In genomic region chr3:127790580-127791183, GRCh38 we compare ENCODE assay signal across 8 cellular contexts. TPM values are rescaled to one million over a fixed set of nuclear protein-coding genes. Genes with fewer than 3 reads are reported as not detected.
DNase-seq lines count a peak whose midpoint lies in the region; ATAC-seq and TF ChIP-seq lines count a peak whose summit lies in the region.

No MANE protein-coding gene starts in this region.

- no peak overlapping the region for H3K4me3 Mint-ChIP-seq in progenitor cell of endocrine pancreas (ENCODE audit: low read depth)

- H3K9me3 Mint-ChIP-seq in progenitor cell of endocrine pancreas (ENCODE audit: low read depth), result no peaks in the 10 kb centered on the region

- ATAC-seq in HG02610 (IDR thresholded peaks at IDR 0.05; ENCODE audit: unreplicated experiment) (peak; percentile 5), HG02970 (IDR thresholded peaks at IDR 0.05; ENCODE audit: low FRiP score, unreplicated experiment) (no peak)

- H3K4me1 Mint-ChIP-seq in progenitor cell of endocrine pancreas (ENCODE audit: low read depth), result peaks cover 7% of the 10 kb centered on the region

- H3K27ac Mint-ChIP-seq in progenitor cell of endocrine pancreas, result peak overlapping the region; percentile 29

- peak overlapping the region; percentile 69 for H3K27ac ChIP-seq in brain microvascular endothelial cell

- H3K4me3 ChIP-seq in brain microvascular endothelial cell (ENCODE audit: low read depth, low read length), result no peak overlapping the region

- no peak for TF ChIP-seq CTCF in brain microvascular endothelial cell (IDR thresholded peaks at IDR 0.05; ENCODE audit: low read depth, low read length, missing control alignments)
- no peak for TF ChIP-seq CTCF in progenitor cell of endocrine pancreas (IDR thresholded peaks at IDR 0.05; ENCODE audit: unreplicated experiment)

- H3K27me3 Mint-ChIP-seq in progenitor cell of endocrine pancreas, result peaks cover 19% of the 10 kb centered on the region

- H3K36me3 ChIP-seq in brain microvascular endothelial cell (replicated peaks), result no peaks in the 10 kb centered on the region

- H3K36me3 Mint-ChIP-seq in progenitor cell of endocrine pancreas (ENCODE audit: insufficient read depth), result no peaks in the 10 kb centered on the region

- DNase-seq in CD1c-positive myeloid dendritic cell (ENCODE audit: extremely low spot score) (peak; percentile 17), brain microvascular endothelial cell (no peak), progenitor cell of endocrine pancreas (ENCODE audit: low spot score, unreplicated experiment) (no peak), NCI-H446 (lab: John Stamatoyannopoulos, UW) (no peak), NCI-H1048 (lab: John Stamatoyannopoulos, UW) (no peak)
- no peak for DNase-seq in activated T-cell treated with anti-CD3 and anti-CD28 coated beads, Interleukin-2, amount 50 U/mL, for 1 hour

- no peaks in the 10 kb centered on the region for H3K27me3 ChIP-seq in brain microvascular endothelial cell (replicated peaks)

- in situ Hi-C loops in brain microvascular endothelial cell (cut with HindIII; ENCODE audit: low pct_ligation_motif_present, low sequenced_read_pairs), result no loop called here

RNA-seq across cellular contexts. Expression of gene MGLL, which starts 31.6 kb away (rescaled TPM):
- 0.43 and 0.62 TPM in 2 replicates for total RNA-seq in progenitor cell of endocrine pancreas
